ENCODE assay signal across 14 cellular contexts in the genomic region with DNA sequence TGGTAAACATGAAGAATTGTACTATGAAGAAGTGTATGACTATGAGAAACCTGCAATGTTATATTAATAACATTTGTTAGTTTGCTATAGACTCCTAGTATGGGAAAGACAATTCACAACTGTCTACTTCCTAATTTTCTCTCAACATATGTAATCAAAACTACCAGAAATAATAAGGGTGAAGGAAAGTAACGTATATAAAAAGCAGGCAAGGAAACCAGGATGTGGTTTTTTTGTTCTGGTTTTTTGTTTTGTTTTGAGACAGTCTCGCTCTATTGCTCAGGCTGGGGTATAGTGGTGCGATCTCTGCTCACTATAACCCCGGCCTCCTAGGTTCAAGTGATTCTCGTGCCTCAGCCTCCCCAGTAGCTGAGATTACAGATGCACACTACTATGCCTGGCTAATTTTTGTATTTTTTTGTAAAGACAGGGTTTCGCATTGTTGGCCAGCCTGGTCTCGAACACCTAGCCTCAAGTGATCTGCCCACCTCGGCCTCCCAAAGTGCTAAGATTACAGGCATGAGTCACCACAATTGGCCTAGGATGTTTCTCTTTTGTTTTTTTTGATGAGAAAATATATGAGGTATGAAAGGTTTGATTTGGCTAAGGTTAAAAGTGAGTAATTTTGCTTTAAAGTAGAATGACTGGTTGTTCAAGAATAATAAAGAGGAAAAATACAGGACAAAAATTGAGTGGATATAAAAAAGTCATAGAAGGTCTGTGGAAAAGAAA.
A peak's percentile ranks its signal among the peaks of the same experiment; 100 is the strongest.
DNase-seq lines count a peak whose midpoint lies in the region; ATAC-seq and TF ChIP-seq lines count a peak whose summit lies in the region.
"Had no signal": no experiment of that assay in that cellular context is flagged by ENCODE, and none has a peak within 500 bp of the region (broad histone marks: within the 10 kb centered on the region; RNA-seq: fewer than 3 reads in every experiment).

No MANE protein-coding gene starts in this region.

- TF ChIP-seq POLR2A in tibial nerve (IDR thresholded peaks at IDR 0.05) = no peak

- H3K27ac ChIP-seq in left ventricle myocardium inferior (replicated peaks) = no peak overlapping the region
- H3K27ac ChIP-seq in tibial nerve = no peak overlapping the region
- H3K27ac ChIP-seq: epithelial cell of prostate, heart left ventricle, VCaP had no signal

- DNase-seq in stimulated activated naive CD8-positive, alpha-beta T cell treated with anti-CD3 and anti-CD28 coated beads, Interleukin-15, amount 100 ng/mL, for 72 hours = no peak
- no peak for DNase-seq in stimulated activated naive CD8-positive, alpha-beta T cell treated with anti-CD3 and anti-CD28 coated beads, Interleukin-15, Interleukin-2, amounts not matched to agents 100 U/mL and 50 U/mL, for 24 hours
- DNase-seq in Jurkat, Clone E6-1 (ENCODE audit: low read depth, low spot score) = peak; percentile 54
- DNase-seq in left ventricle myocardium inferior (no peak), tibial nerve (ENCODE audit: low spot score in 2 of 2) (no peak), natural killer cell (no peak), GF-D8 (lab: John Stamatoyannopoulos, UW) (no peak)
- DNase-seq: heart left ventricle; NCI-H1048; retina; stimulated activated CD4-positive, alpha-beta T cell treated with anti-CD3 and anti-CD28 coated beads, Interleukin-1b, Interleukin-23, amount 100 ng/mL, for 48 hours had no signal

- H3K4me1 ChIP-seq in left ventricle myocardium inferior (peaks cover 6% of the 10 kb centered on the region), tibial nerve (peaks cover 0 to 4% (median 0%) of the 10 kb centered on the region in 4 donors)
- H3K4me1 ChIP-seq: heart left ventricle had no signal

- no peak overlapping the region for H3K4me3 ChIP-seq in Jurkat, Clone E6-1 (ENCODE audit: low read length)
- H3K4me3 ChIP-seq in left ventricle myocardium inferior (no peak overlapping the region), tibial nerve (no peak overlapping the region)
- H3K4me3 ChIP-seq: heart left ventricle had no signal

- no peak for TF ChIP-seq EP300 in tibial nerve (IDR thresholded peaks at IDR 0.05)

- H3K36me3 Mint-ChIP-seq in natural killer cell = no peaks in the 10 kb centered on the region

- H3K9me3 Mint-ChIP-seq in stimulated activated naive CD8-positive, alpha-beta T cell treated with anti-CD3 and anti-CD28 coated beads, Interleukin-15, amount 100 ng/mL, for 72 hours = no peaks in the 10 kb centered on the region
- peaks cover 2 to 7% of the 10 kb centered on the region in 2 donors for H3K9me3 Mint-ChIP-seq in natural killer cell

- intact Hi-C loops in left ventricle myocardium inferior (cut with micrococcal nuclease) = no loop called here
- intact Hi-C loops in natural killer cell (cut with micrococcal nuclease) = no loop called here

- no peak overlapping the region for H3K4me3 Mint-ChIP-seq in stimulated activated naive CD8-positive, alpha-beta T cell treated with anti-CD3 and anti-CD28 coated beads, Interleukin-15, amount 100 ng/mL, for 72 hours
- no peak overlapping the region for H3K4me3 Mint-ChIP-seq in natural killer cell

- H3K36me3 ChIP-seq in left ventricle myocardium inferior (no peaks in the 10 kb centered on the region), tibial nerve (no peaks in the 10 kb centered on the region)
- H3K36me3 ChIP-seq: heart left ventricle had no signal

- no peak overlapping the region for H3K27ac Mint-ChIP-seq in stimulated activated naive CD8-positive, alpha-beta T cell treated with anti-CD3 and anti-CD28 coated beads, Interleukin-15, amount 100 ng/mL, for 72 hours
- no peak overlapping the region for H3K27ac Mint-ChIP-seq in natural killer cell

- peaks cover 8% of the 10 kb centered on the region for H3K27me3 Mint-ChIP-seq in stimulated activated naive CD8-positive, alpha-beta T cell treated with anti-CD3 and anti-CD28 coated beads, Interleukin-15, amount 100 ng/mL, for 72 hours
- no peaks in the 10 kb centered on the region for H3K27me3 Mint-ChIP-seq in natural killer cell (ENCODE audit: low read depth in 2 of 2)

- no peaks in the 10 kb centered on the region for H3K27me3 ChIP-seq in left ventricle myocardium inferior (ENCODE audit: low read depth)
- H3K27me3 ChIP-seq in tibial nerve = no peaks in the 10 kb centered on the region
- H3K27me3 ChIP-seq: heart left ventricle had no signal

- TF ChIP-seq CTCF in left ventricle myocardium inferior (IDR thresholded peaks at IDR 0.05; ENCODE audit: borderline replicate concordance) (no peak), tibial nerve (IDR thresholded peaks at IDR 0.05) (no peak), natural killer cell (IDR thresholded peaks at IDR 0.05) (no peak)

- H3K4me1 Mint-ChIP-seq in stimulated activated naive CD8-positive, alpha-beta T cell treated with anti-CD3 and anti-CD28 coated beads, Interleukin-15, amount 100 ng/mL, for 72 hours = peaks cover 7% of the 10 kb centered on the region
- no peaks in the 10 kb centered on the region for H3K4me1 Mint-ChIP-seq in natural killer cell

- 74 to 90% methylated on average over 8 of the region's 8 CpGs for WGBS in tibial nerve, 2 donors

- H3K9me3 ChIP-seq in left ventricle myocardium inferior (replicated peaks) (no peaks in the 10 kb centered on the region), tibial nerve (no peaks in the 10 kb centered on the region)
- H3K9me3 ChIP-seq: heart left ventricle had no signal

- peak; percentile 82 for ATAC-seq in stimulated activated naive CD8-positive, alpha-beta T cell treated with anti-CD3 and anti-CD28 coated beads, Interleukin-15, amount 100 ng/mL, for 72 hours
- ATAC-seq in stimulated activated naive CD8-positive, alpha-beta T cell treated with anti-CD3 and anti-CD28 coated beads, Interleukin-15, Interleukin-2, amounts not matched to agents 100 U/mL and 50 U/mL, for 24 hours = no peak
- ATAC-seq in GM21786 (IDR thresholded peaks at IDR 0.05; ENCODE audit: unreplicated experiment) (peak; percentile 72), natural killer cell (no peak)
- ATAC-seq: heart left ventricle had no signal

Comparison
In these comparisons a context has a peak if more than half of its experiments do, and no peak if none do; other contexts are left out.
1. ATAC-seq: peak in stimulated activated naive CD8-positive, alpha-beta T cell treated with anti-CD3 and anti-CD28 coated beads, Interleukin-15, amount 100 ng/mL, for 72 hours (single experiment) and GM21786 (single experiment); none in stimulated activated naive CD8-positive, alpha-beta T cell treated with anti-CD3 and anti-CD28 coated beads, Interleukin-15, Interleukin-2, amounts not matched to agents 100 U/mL and 50 U/mL, for 24 hours (single experiment) and natural killer cell (0 of 3).